19 cellular contexts compared by ENCODE assay signal in the genomic region with DNA sequence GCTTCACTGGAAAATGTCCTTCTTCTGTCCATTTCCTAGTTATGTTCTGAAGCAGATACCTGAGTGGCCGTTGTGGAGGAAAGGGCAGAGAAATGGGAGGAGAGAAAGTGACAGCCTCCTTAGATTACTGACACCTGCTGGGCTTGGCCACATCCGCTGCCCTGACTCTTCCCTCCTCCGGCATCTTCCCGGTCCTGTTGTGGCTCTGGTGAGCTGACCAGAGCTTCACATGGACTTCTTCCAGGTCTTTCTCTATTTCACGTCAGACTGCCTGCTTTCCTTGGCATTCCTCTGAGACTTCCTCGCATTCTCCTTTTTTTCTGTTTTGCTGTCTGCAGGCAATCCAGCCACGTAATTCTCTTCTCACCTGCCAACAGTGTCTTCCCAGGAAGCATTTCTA.
DNase-seq lines count a peak whose midpoint lies in the region; ATAC-seq, FAIRE-seq and TF ChIP-seq lines count a peak whose summit lies in the region.
"Had no signal": no experiment of that assay in that cellular context is flagged by ENCODE, and none has a peak within 500 bp of the region (broad histone marks: within the 10 kb centered on the region; RNA-seq: fewer than 3 reads in every experiment).

No MANE protein-coding gene starts in this region.

- H3K4me1 ChIP-seq in gastroesophageal sphincter (no peaks in the 10 kb centered on the region), thyroid gland (peaks cover 13 to 45% of the 10 kb centered on the region in 2 donors), kidney (ENCODE audit: control insufficient read depth in 1 of 2, insufficient read depth in 1 of 2, low read depth in 1 of 2, low read length in 2 of 2) (no peaks in the 10 kb centered on the region)

- ATAC-seq in gastroesophageal sphincter (peak; percentile 34), HG02798 (IDR thresholded peaks at IDR 0.05; ENCODE audit: poor library complexity, unreplicated experiment) (no peak), HG03139 (IDR thresholded peaks at IDR 0.05; ENCODE audit: unreplicated experiment) (no peak)

- intact Hi-C loops in thyroid gland (cut with DNase I) (no loop called here), kidney (cut with DNase I) (no loop called here)

- DNase-seq in HT-29 (ENCODE audit: low spot score) (peak; percentile 32), cardiac fibroblast (ENCODE audit: low read depth in 2 of 2) (peak; percentile 37 to 66), thyroid gland (no peak), kidney (no peak)
- DNase-seq: ACHN, AML-193, COR-L47, H9, KG1, NCI-H1436 treated with DMSO at 0.1 percent for 48 hours, NCI-H2081 treated with DMSO at 0.1 percent for 48 hours, NCI-H510A, NCI-H82 had no signal

- TF ChIP-seq EP300 in gastroesophageal sphincter (IDR thresholded peaks at IDR 0.05) = no peak

- H3K27me3 ChIP-seq in gastroesophageal sphincter (peaks cover 55% of the 10 kb centered on the region), thyroid gland (no peaks in the 10 kb centered on the region)
- H3K27me3 ChIP-seq: SJSA1 had no signal

- no peak overlapping the region for H3K9ac ChIP-seq in kidney (ENCODE audit: low read length in 2 of 2)

- H3K4me3 ChIP-seq in cardiac fibroblast (replicated peaks in 1 of 2; ENCODE audit: low read depth in 2 of 2, low read length in 2 of 2) (no peak overlapping the region), gastroesophageal sphincter (no peak overlapping the region), thyroid gland (replicated peaks in 1 of 3) (no peak overlapping the region), kidney (ENCODE audit: low read length in 2 of 2) (no peak overlapping the region)
- H3K4me3 ChIP-seq: PC-9, SJSA1 had no signal

- TF ChIP-seq POLR2A in gastroesophageal sphincter (IDR thresholded peaks at IDR 0.05) (no peak), thyroid gland (IDR thresholded peaks at IDR 0.05) (no peak)

- H3K27ac ChIP-seq in gastroesophageal sphincter (no peak overlapping the region), thyroid gland (peak overlapping the region in 2 of 3 donors; percentile 1 to 23), kidney (ENCODE audit: low read depth in 2 of 2, low read length in 2 of 2) (no peak overlapping the region)

- H3K9me3 ChIP-seq in gastroesophageal sphincter = no peaks in the 10 kb centered on the region
- no peaks in the 10 kb centered on the region for H3K9me3 ChIP-seq in thyroid gland
- no peaks in the 10 kb centered on the region for H3K9me3 ChIP-seq in kidney (ENCODE audit: control insufficient read depth in 1 of 2, low read length in 2 of 2)
- H3K9me3 ChIP-seq: SJSA1 had no signal

- 33 to 51% methylated on average over 5 to 7 of the region's 7 CpGs for WGBS in gastroesophageal sphincter (ENCODE audit: low coverage in 1 of 2), 2 donors
- 80 to 82% methylated on average over 7 of the region's 7 CpGs for WGBS in thyroid gland, 2 donors

- H3K36me3 ChIP-seq in gastroesophageal sphincter (no peaks in the 10 kb centered on the region), thyroid gland (no peaks in the 10 kb centered on the region), kidney (ENCODE audit: control insufficient read depth in 1 of 2, insufficient read depth in 2 of 2, low read length in 2 of 2) (no peaks in the 10 kb centered on the region)
- H3K36me3 ChIP-seq: SJSA1 had no signal

- no peak for FAIRE-seq in kidney (lab: Jason Lieb, UNC)
- FAIRE-seq: GM19239 had no signal

- TF ChIP-seq CTCF in cardiac fibroblast (IDR thresholded peaks at IDR 0.05; ENCODE audit: low read depth, low read length) (no peak), gastroesophageal sphincter (IDR thresholded peaks at IDR 0.05) (no peak), thyroid gland (IDR thresholded peaks at IDR 0.05) (no peak), kidney (IDR thresholded peaks at IDR 0.05; ENCODE audit: borderline replicate concordance, extremely low read depth, insufficient read depth) (no peak)

Comparison
In these comparisons a context has a peak if more than half of its experiments do, and no peak if none do; other contexts are left out.
1. DNase-seq: peak in HT-29 (single experiment) and cardiac fibroblast (2 of 2); none in thyroid gland (0 of 2) and kidney (single experiment).
2. H3K27ac ChIP-seq: peak in thyroid gland (2 of 3); none in gastroesophageal sphincter (0 of 4) and kidney (0 of 2).